In genomic region chrY:15259286-15259685, GRCh38 we compare ENCODE assay signal across 35 cellular contexts.
"Had no signal": no experiment of that assay in that cellular context is flagged by ENCODE, and none has a peak within 500 bp of the region (broad histone marks: within the 10 kb centered on the region; RNA-seq: fewer than 3 reads in every experiment).

No MANE protein-coding gene starts in this region.

- H3K4me2 ChIP-seq: KMS-11 had no signal

- H3K4me3 Mint-ChIP-seq: activated CD4-positive, alpha-beta memory T cell treated with anti-CD3 and anti-CD28 coated beads, Interleukin-2, amount 10 ng/mL, durations not matched to agents 7 days and 5 days; activated CD8-positive, alpha-beta memory T cell treated with anti-CD3 and anti-CD28 coated beads, Interleukin-2, amount 10 ng/mL, durations not matched to agents 7 days and 5 days; activated naive CD4-positive, alpha-beta T cell treated with anti-CD3 and anti-CD28 coated beads, Interleukin-2, amount 10 ng/mL, durations not matched to agents 7 days and 5 days; activated naive CD8-positive, alpha-beta T cell; activated naive CD8-positive, alpha-beta T cell treated with anti-CD3 and anti-CD28 coated beads, Interleukin-2, amount 50 U/mL, for 24 hours; central memory CD8-positive, alpha-beta T cell had no signal

- H3K27me3 Mint-ChIP-seq: activated CD4-positive, alpha-beta memory T cell treated with anti-CD3 and anti-CD28 coated beads, Interleukin-2, amount 10 ng/mL, durations not matched to agents 7 days and 5 days; activated CD8-positive, alpha-beta memory T cell treated with anti-CD3 and anti-CD28 coated beads, Interleukin-2, amount 10 ng/mL, durations not matched to agents 7 days and 5 days; activated naive CD4-positive, alpha-beta T cell treated with anti-CD3 and anti-CD28 coated beads, Interleukin-2, amount 10 ng/mL, durations not matched to agents 7 days and 5 days; activated naive CD8-positive, alpha-beta T cell; activated naive CD8-positive, alpha-beta T cell treated with anti-CD3 and anti-CD28 coated beads, Interleukin-2, amount 50 U/mL, for 24 hours had no signal

- H3K27ac ChIP-seq: brain microvascular endothelial cell, cardiac muscle cell, KMS-11, Peyer's patch, WERI-Rb-1 had no signal

- DNase-seq: activated CD4-positive, alpha-beta memory T cell treated with anti-CD3 and anti-CD28 coated beads, Interleukin-2, amount 10 ng/mL, durations not matched to agents 7 days and 5 days; activated CD4-positive, alpha-beta T cell treated with anti-CD3 and anti-CD28 coated beads for 1 hour; activated CD4-positive, alpha-beta T cell treated with anti-CD3 and anti-CD28 coated beads for 48 hours; activated CD4-positive, CD25-positive, alpha-beta regulatory T cell; activated CD8-positive, alpha-beta memory T cell treated with anti-CD3 and anti-CD28 coated beads for 24 hours; activated CD8-positive, alpha-beta memory T cell treated with anti-CD3 and anti-CD28 coated beads, Interleukin-2, amount 10 ng/mL, durations not matched to agents 7 days and 5 days; activated CD8-positive, alpha-beta memory T cell treated with anti-CD3 and anti-CD28 coated beads, Interleukin-2, amount 50 U/mL, for 48 hours; activated effector memory CD4-positive, alpha-beta T cell treated with Interleukin-2 at 50 U/mL for 16 hours; activated naive CD4-positive, alpha-beta T cell treated with anti-CD3 and anti-CD28 coated beads, Interleukin-2, amount 10 ng/mL, durations not matched to agents 7 days and 5 days; activated naive CD8-positive, alpha-beta T cell treated with anti-CD3 and anti-CD28 coated beads, Interleukin-2, amount 50 U/mL, for 24 hours; activated T-cell treated with anti-CD3 and anti-CD28 coated beads, Interleukin-2, amount 50 U/mL, for 48 hours; anterior cingulate cortex; brain microvascular endothelial cell; NCI-H1092 treated with DMSO at 0.1 percent for 48 hours; NCI-H1417; NCI-H146; NCI-H187; NCI-H2081; NCI-H510A; NCI-H526; NCI-H748 treated with DMSO at 0.1 percent for 48 hours; NK-92 treated with Interleukin-12 subunit alpha and Interleukin-12 subunit beta, amount 100 ng/mL, for 24 hours; PC-3; Peyer's patch; RPMI8226; SW 1271; T-helper 1 cell; T-helper 2 cell; T-helper 9 cell; WERI-Rb-1 had no signal

- ATAC-seq: activated CD8-positive, alpha-beta memory T cell treated with anti-CD3 and anti-CD28 coated beads, Interleukin-2, amount 10 ng/mL, durations not matched to agents 7 days and 5 days; activated naive CD8-positive, alpha-beta T cell treated with anti-CD3 and anti-CD28 coated beads, Interleukin-2, amount 50 U/mL, for 24 hours; PC-3; Right ventricle myocardium inferior had no signal

- H3K27me3 ChIP-seq: brain microvascular endothelial cell, cardiac muscle cell, Peyer's patch had no signal

- H3K4me3 ChIP-seq: cardiac muscle cell, Peyer's patch had no signal

- H3K4me1 ChIP-seq: Peyer's patch had no signal

- H3K4me1 Mint-ChIP-seq: activated CD4-positive, alpha-beta memory T cell treated with anti-CD3 and anti-CD28 coated beads, Interleukin-2, amount 10 ng/mL, durations not matched to agents 7 days and 5 days; activated CD8-positive, alpha-beta memory T cell treated with anti-CD3 and anti-CD28 coated beads, Interleukin-2, amount 10 ng/mL, durations not matched to agents 7 days and 5 days; activated naive CD4-positive, alpha-beta T cell treated with anti-CD3 and anti-CD28 coated beads, Interleukin-2, amount 10 ng/mL, durations not matched to agents 7 days and 5 days; activated naive CD8-positive, alpha-beta T cell treated with anti-CD3 and anti-CD28 coated beads, Interleukin-2, amount 50 U/mL, for 24 hours; central memory CD8-positive, alpha-beta T cell had no signal

- H3K9me3 Mint-ChIP-seq: activated CD4-positive, alpha-beta memory T cell treated with anti-CD3 and anti-CD28 coated beads, Interleukin-2, amount 10 ng/mL, durations not matched to agents 7 days and 5 days; activated naive CD8-positive, alpha-beta T cell treated with anti-CD3 and anti-CD28 coated beads, Interleukin-2, amount 50 U/mL, for 24 hours had no signal

- H3K27ac Mint-ChIP-seq: activated CD4-positive, alpha-beta memory T cell treated with anti-CD3 and anti-CD28 coated beads, Interleukin-2, amount 10 ng/mL, durations not matched to agents 7 days and 5 days; activated CD8-positive, alpha-beta memory T cell treated with anti-CD3 and anti-CD28 coated beads, Interleukin-2, amount 10 ng/mL, durations not matched to agents 7 days and 5 days; activated naive CD4-positive, alpha-beta T cell treated with anti-CD3 and anti-CD28 coated beads, Interleukin-2, amount 10 ng/mL, durations not matched to agents 7 days and 5 days; activated naive CD8-positive, alpha-beta T cell; activated naive CD8-positive, alpha-beta T cell treated with anti-CD3 and anti-CD28 coated beads, Interleukin-2, amount 50 U/mL, for 24 hours had no signal

- H3K36me3 Mint-ChIP-seq: activated CD8-positive, alpha-beta memory T cell treated with anti-CD3 and anti-CD28 coated beads, Interleukin-2, amount 10 ng/mL, durations not matched to agents 7 days and 5 days; activated naive CD4-positive, alpha-beta T cell treated with anti-CD3 and anti-CD28 coated beads, Interleukin-2, amount 10 ng/mL, durations not matched to agents 7 days and 5 days; activated naive CD8-positive, alpha-beta T cell had no signal

- H3K9me3 ChIP-seq: Peyer's patch had no signal

- H3K9ac ChIP-seq: KMS-11 had no signal

- H3K36me3 ChIP-seq: brain microvascular endothelial cell, cardiac muscle cell, Peyer's patch, WERI-Rb-1 had no signal
